ENCODE assay signal across 10 cellular contexts in the genomic region with DNA sequence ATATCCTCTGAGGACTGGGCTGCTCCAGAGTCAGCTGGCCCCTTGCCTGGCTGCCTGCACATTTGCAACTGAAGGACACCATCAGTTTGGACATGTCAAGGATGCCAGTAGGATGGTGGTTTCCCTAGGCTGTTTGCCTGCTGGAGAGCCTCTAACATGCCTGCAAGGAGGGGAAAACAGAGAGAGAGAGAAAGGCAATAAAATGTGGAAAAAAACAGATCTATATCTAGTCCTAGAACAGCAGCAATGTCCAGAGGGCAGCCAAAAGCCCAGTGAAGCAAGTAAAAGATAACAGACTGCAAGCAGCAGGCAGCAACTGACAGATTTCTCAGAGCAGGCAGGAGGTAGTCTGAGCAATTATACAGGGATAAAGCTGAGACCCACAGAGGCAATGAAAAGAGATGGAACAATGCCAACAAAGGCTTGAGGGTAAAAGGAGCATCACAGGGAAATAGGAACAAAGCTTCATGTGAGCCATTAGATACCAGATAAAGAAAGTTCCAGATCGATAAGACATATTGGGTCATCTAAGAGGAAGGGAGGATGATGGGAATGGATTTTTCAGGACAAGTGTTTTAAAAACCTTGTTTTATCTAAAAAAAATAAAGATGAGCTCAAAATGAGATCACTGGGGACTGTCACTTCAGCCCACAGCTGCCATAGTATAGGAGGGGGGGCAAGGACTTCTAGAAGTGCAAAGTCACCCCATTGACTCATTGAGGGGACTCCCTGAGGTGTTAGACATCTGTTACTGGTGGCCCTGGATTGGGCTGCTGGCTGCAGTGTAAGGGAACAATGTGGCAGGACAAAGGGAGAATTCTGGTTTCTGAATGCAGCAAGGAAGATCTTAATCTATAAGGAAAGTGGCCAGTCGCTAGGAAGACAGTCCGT. TPM values are rescaled to one million over a fixed set of nuclear protein-coding genes. Genes with fewer than 3 reads are reported as not detected.
DNase-seq lines count a peak whose midpoint lies in the region; ATAC-seq, FAIRE-seq and TF ChIP-seq lines count a peak whose summit lies in the region.
"Had no signal": no experiment of that assay in that cellular context is flagged by ENCODE, and none has a peak within 500 bp of the region (broad histone marks: within the 10 kb centered on the region; RNA-seq: fewer than 3 reads in every experiment).

No MANE protein-coding gene starts in this region.

- FAIRE-seq in frontal cortex (lab: Jason Lieb, UNC) = no peak

- no peaks in the 10 kb centered on the region for H3K27me3 ChIP-seq in endodermal cell (ENCODE audit: control insufficient read depth, insufficient read depth, low read length, poor library complexity, severe bottlenecking)

- no peaks in the 10 kb centered on the region for H3K36me3 ChIP-seq in endodermal cell (ENCODE audit: control insufficient read depth, insufficient read depth, low read length)

- no peaks in the 10 kb centered on the region for H3K27me3 Mint-ChIP-seq in endodermal cell (ENCODE audit: insufficient read depth)
- H3K27me3 Mint-ChIP-seq in stimulated activated naive B cell treated with anti-CD40 and anti-IgM and Interleukin-4, amounts not matched to agents 10 μg/mL and 1 μg/mL and 100 μg/mL, for 72 hours = no peaks in the 10 kb centered on the region

- WGBS in endodermal cell (ENCODE audit: insufficient coverage in 1 of 2, insufficient read length in 1 of 2), 2 experiments = 64 to 84% methylated on average over 3 of the region's 3 CpGs

- peak; percentile 62 for DNase-seq in H4 (ENCODE audit: low spot score)
- DNase-seq in NCI-H345 (lab: John Stamatoyannopoulos, UW) = peak; percentile 91
- no peak for DNase-seq in endodermal cell
- DNase-seq in retina = peak; percentile 88
- DNase-seq in T-helper 1 cell = no peak
- no peak for DNase-seq in posterior vena cava (ENCODE audit: low spot score)
- DNase-seq in frontal cortex (ENCODE audit: low spot score in 2 of 2) = no peak
- DNase-seq in stimulated activated naive B cell treated with anti-CD40 and anti-IgM and Interleukin-4, amounts not matched to agents 10 μg/mL and 1 μg/mL and 100 μg/mL, for 72 hours = no peak

- no peak for ATAC-seq in stimulated activated naive B cell treated with anti-CD40 and anti-IgM and Interleukin-4, amounts not matched to agents 10 μg/mL and 1 μg/mL and 100 μg/mL, for 72 hours (replicated peaks)

- H3K27ac Mint-ChIP-seq in endodermal cell = no peak overlapping the region
- no peak overlapping the region for H3K27ac Mint-ChIP-seq in stimulated activated naive B cell treated with anti-CD40 and anti-IgM and Interleukin-4, amounts not matched to agents 10 μg/mL and 1 μg/mL and 100 μg/mL, for 72 hours
- H3K27ac Mint-ChIP-seq: brain had no signal

- H3K4me1 ChIP-seq in endodermal cell (ENCODE audit: control insufficient read depth, insufficient read depth, low read length) = peaks cover 10% of the 10 kb centered on the region

- H3K36me3 Mint-ChIP-seq in endodermal cell (ENCODE audit: low read depth) = no peaks in the 10 kb centered on the region
- H3K36me3 Mint-ChIP-seq in stimulated activated naive B cell treated with anti-CD40 and anti-IgM and Interleukin-4, amounts not matched to agents 10 μg/mL and 1 μg/mL and 100 μg/mL, for 72 hours = no peaks in the 10 kb centered on the region
- H3K36me3 Mint-ChIP-seq: brain had no signal

- H3K27ac ChIP-seq in endodermal cell (ENCODE audit: low read depth, low read length) = peak overlapping the region; percentile 94
- H3K27ac ChIP-seq: HL-60 had no signal

- peaks cover 11% of the 10 kb centered on the region for H3K4me1 Mint-ChIP-seq in endodermal cell
- no peaks in the 10 kb centered on the region for H3K4me1 Mint-ChIP-seq in stimulated activated naive B cell treated with anti-CD40 and anti-IgM and Interleukin-4, amounts not matched to agents 10 μg/mL and 1 μg/mL and 100 μg/mL, for 72 hours

- H3K9me3 Mint-ChIP-seq in endodermal cell = no peaks in the 10 kb centered on the region
- H3K9me3 Mint-ChIP-seq in stimulated activated naive B cell treated with anti-CD40 and anti-IgM and Interleukin-4, amounts not matched to agents 10 μg/mL and 1 μg/mL and 100 μg/mL, for 72 hours = no peaks in the 10 kb centered on the region
- H3K9me3 Mint-ChIP-seq: brain had no signal

- no peaks in the 10 kb centered on the region for H3K9me3 ChIP-seq in endodermal cell (ENCODE audit: control insufficient read depth, low read length)

- H3K9ac ChIP-seq in endodermal cell (ENCODE audit: extremely low read depth, low read length, poor library complexity, severe bottlenecking) = no peak overlapping the region

- intact Hi-C loops in posterior vena cava (cut with DNase I) = no loop called here

- H3K4me3 Mint-ChIP-seq in endodermal cell = no peak overlapping the region
- H3K4me3 Mint-ChIP-seq in stimulated activated naive B cell treated with anti-CD40 and anti-IgM and Interleukin-4, amounts not matched to agents 10 μg/mL and 1 μg/mL and 100 μg/mL, for 72 hours = no peak overlapping the region
- H3K4me3 Mint-ChIP-seq: brain had no signal

- no peak for TF ChIP-seq CTCF in endodermal cell (conservative IDR thresholded peaks at IDR 0.05)

- H3K4me3 ChIP-seq in endodermal cell (ENCODE audit: low read length) = no peak overlapping the region

RNA-seq across cellular contexts. Expression of a gene that starts 38.6 kb away (rescaled TPM):
- 31.6 and 44.6 TPM in 2 replicates for total RNA-seq in H4 (2014; rRNA removed; shearing (Covaris generic))
- total RNA-seq in endodermal cell = 10 to 100 TPM; 48.0 to 52.4 TPM
- polyA plus RNA-seq in endodermal cell (2013, experiment 1 of 2) = 31.4 TPM
- 34.8 TPM for polyA plus RNA-seq in endodermal cell (2013, experiment 2 of 2)
- 10 to 100 TPM; 32.4 to 40.4 TPM for total RNA-seq in posterior vena cava
- 6.1 TPM for total RNA-seq in frontal cortex

Comparison
In these comparisons a context has a peak if more than half of its experiments do, and no peak if none do; other contexts are left out.
1. DNase-seq: peak in H4 (single experiment), NCI-H345 (single experiment) and retina (single experiment); none in endodermal cell (single experiment), T-helper 1 cell (0 of 5), posterior vena cava (single experiment), frontal cortex (0 of 2) and stimulated activated naive B cell treated with anti-CD40 and anti-IgM and Interleukin-4, amounts not matched to agents 10 μg/mL and 1 μg/mL and 100 μg/mL, for 72 hours (single experiment).